Comparison of ENCODE assay signal across 8 cellular contexts in genomic region chr1:155745284-155746228, GRCh38. TPM values are rescaled to one million over a fixed set of nuclear protein-coding genes. Genes with fewer than 3 reads are reported as not detected.
A peak's percentile ranks its signal among the peaks of the same experiment; 100 is the strongest.
DNase-seq lines count a peak whose midpoint lies in the region; ATAC-seq and TF ChIP-seq lines count a peak whose summit lies in the region.
"Not testable (repeated sequence)": the region's sequence is repeated elsewhere in the genome, so short reads cannot be mapped to it uniquely, and the experiment has no call there.

No MANE protein-coding gene starts in this region.

- H3K4me1 Mint-ChIP-seq in nephron progenitor cell; stimulated activated naive CD8-positive, alpha-beta T cell treated with anti-CD3 and anti-CD28 coated beads, Interleukin-15, Interleukin-2, amounts not matched to agents 100 ng/mL and 50 ng/mL, for 24 hours (ENCODE audit: low read depth): not testable (repeated sequence)

- not testable (repeated sequence) for H3K9me2 ChIP-seq in Loucy (replicated peaks; ENCODE audit: low read depth, low read length)

- not testable (repeated sequence) for H3F3A ChIP-seq in Loucy (ENCODE audit: low read depth)

- H2AFZ ChIP-seq in Loucy (ENCODE audit: low read length), result peak overlapping the region; percentile 90

- not testable (repeated sequence) for H3K27me3 Mint-ChIP-seq in nephron progenitor cell (ENCODE audit: low read depth, poor library complexity); stimulated activated naive CD8-positive, alpha-beta T cell treated with anti-CD3 and anti-CD28 coated beads, Interleukin-15, Interleukin-2, amounts not matched to agents 100 ng/mL and 50 ng/mL, for 24 hours

- peak overlapping the region; percentile 35 for H3K27ac ChIP-seq in RWPE2 (ENCODE audit: poor library complexity, severe bottlenecking)

- not testable (repeated sequence) for H3K27ac Mint-ChIP-seq in nephron progenitor cell
- H3K27ac Mint-ChIP-seq in stimulated activated naive CD8-positive, alpha-beta T cell treated with anti-CD3 and anti-CD28 coated beads, Interleukin-15, Interleukin-2, amounts not matched to agents 100 ng/mL and 50 ng/mL, for 24 hours, result peak overlapping the region; percentile 94

- not testable (repeated sequence) for H3K9me3 ChIP-seq in Loucy (ENCODE audit: insufficient read depth, low read depth, low read length); RWPE2 (ENCODE audit: severe bottlenecking)

- H3K4me1 ChIP-seq in Loucy (ENCODE audit: insufficient read depth, low read length, poor library complexity, severe bottlenecking); RWPE2 (ENCODE audit: insufficient read depth, poor library complexity, severe bottlenecking): not testable (repeated sequence)

- not testable (repeated sequence) for TF ChIP-seq CTCF in Loucy (conservative IDR thresholded peaks at IDR 0.05; ENCODE audit: low read length); RWPE2 (IDR thresholded peaks at IDR 0.05; ENCODE audit: poor library complexity, severe bottlenecking); nephron progenitor cell (IDR thresholded peaks at IDR 0.05)

- peak overlapping the region; percentile 83 for H3K4me2 ChIP-seq in Loucy (ENCODE audit: low read depth, low read length, poor library complexity, severe bottlenecking)

- H3K4me3 ChIP-seq in H7 (ENCODE audit: insufficient read depth, low read depth, low read length) (peak overlapping the region; percentile 77), Loucy (ENCODE audit: low read length, poor library complexity, severe bottlenecking) (peak overlapping the region; percentile 87), RWPE2 (ENCODE audit: severe bottlenecking) (peak overlapping the region; percentile 48)

- peaks cover 14% of the 10 kb centered on the region for H3K36me3 Mint-ChIP-seq in nephron progenitor cell (ENCODE audit: low read depth)
- H3K36me3 Mint-ChIP-seq in stimulated activated naive CD8-positive, alpha-beta T cell treated with anti-CD3 and anti-CD28 coated beads, Interleukin-15, Interleukin-2, amounts not matched to agents 100 ng/mL and 50 ng/mL, for 24 hours (ENCODE audit: low read depth), result peaks cover 18% of the 10 kb centered on the region

- H3K27me3 ChIP-seq in H7 (ENCODE audit: control insufficient read depth, insufficient read depth, low read length); Loucy (ENCODE audit: insufficient read depth, low read length, poor library complexity, severe bottlenecking); RWPE2 (ENCODE audit: insufficient read depth, poor library complexity, severe bottlenecking): not testable (repeated sequence)

- H3K9me3 Mint-ChIP-seq in nephron progenitor cell; stimulated activated naive CD8-positive, alpha-beta T cell treated with anti-CD3 and anti-CD28 coated beads, Interleukin-15, Interleukin-2, amounts not matched to agents 100 ng/mL and 50 ng/mL, for 24 hours: not testable (repeated sequence)

- H4K20me1 ChIP-seq in Loucy (ENCODE audit: insufficient read depth, low read length, poor library complexity, severe bottlenecking), result not testable (repeated sequence)

- H3K36me3 ChIP-seq in H7 (replicated peaks; ENCODE audit: control insufficient read depth, insufficient read depth, low read length); Loucy (ENCODE audit: insufficient read depth, low read length); RWPE2 (ENCODE audit: low read depth): not testable (repeated sequence)

- peak; percentile 95 for ATAC-seq in RWPE2 (ENCODE audit: low read depth)

- H3K4me3 Mint-ChIP-seq in nephron progenitor cell, result peak overlapping the region; percentile 91
- H3K4me3 Mint-ChIP-seq in stimulated activated naive CD8-positive, alpha-beta T cell treated with anti-CD3 and anti-CD28 coated beads, Interleukin-15, Interleukin-2, amounts not matched to agents 100 ng/mL and 50 ng/mL, for 24 hours, result peak overlapping the region; percentile 96

- peak; percentile 99 for DNase-seq in ELR (ENCODE audit: low read depth)
- peak; percentile 85 for DNase-seq in H7
- peak; percentile 99 for DNase-seq in RWPE2 (ENCODE audit: low spot score)
- peak; percentile 83 for DNase-seq in activated effector memory CD4-positive, alpha-beta T cell treated with Interleukin-2 at 50 U/mL for 16 hours
- peak; percentile 97 for DNase-seq in fibroblast of the conjunctiva (ENCODE audit: low read depth)
- peak; percentile 91 for DNase-seq in nephron progenitor cell

- peak overlapping the region; percentile 90 for H3K9ac ChIP-seq in Loucy (ENCODE audit: low read depth, low read length, poor library complexity, severe bottlenecking)

- not testable (repeated sequence) for H3K79me2 ChIP-seq in Loucy (ENCODE audit: insufficient read depth, low read length)

RNA-seq across cellular contexts. Expression of gene DAP3, which starts 56.7 kb away (rescaled TPM):
- total RNA-seq in H7 (2014; rRNA removed; shearing (Covaris generic)), result 104 and 138 TPM in 2 replicates

RNA-seq across cellular contexts. Expression of gene YY1AP1, which starts 57.0 kb away (rescaled TPM):
- 46.8 and 69.7 TPM in 2 replicates for total RNA-seq in H7 (2014; rRNA removed; shearing (Covaris generic))

Comparison
In these comparisons a context has a peak if more than half of its experiments do, and no peak if none do; other contexts are left out.
1. Peak in every context shown above with its lines: DNase-seq, ATAC-seq, H3K4me3 ChIP-seq and H3K27ac ChIP-seq.